ENCODE assay signal across 19 cellular contexts in the genomic region with DNA sequence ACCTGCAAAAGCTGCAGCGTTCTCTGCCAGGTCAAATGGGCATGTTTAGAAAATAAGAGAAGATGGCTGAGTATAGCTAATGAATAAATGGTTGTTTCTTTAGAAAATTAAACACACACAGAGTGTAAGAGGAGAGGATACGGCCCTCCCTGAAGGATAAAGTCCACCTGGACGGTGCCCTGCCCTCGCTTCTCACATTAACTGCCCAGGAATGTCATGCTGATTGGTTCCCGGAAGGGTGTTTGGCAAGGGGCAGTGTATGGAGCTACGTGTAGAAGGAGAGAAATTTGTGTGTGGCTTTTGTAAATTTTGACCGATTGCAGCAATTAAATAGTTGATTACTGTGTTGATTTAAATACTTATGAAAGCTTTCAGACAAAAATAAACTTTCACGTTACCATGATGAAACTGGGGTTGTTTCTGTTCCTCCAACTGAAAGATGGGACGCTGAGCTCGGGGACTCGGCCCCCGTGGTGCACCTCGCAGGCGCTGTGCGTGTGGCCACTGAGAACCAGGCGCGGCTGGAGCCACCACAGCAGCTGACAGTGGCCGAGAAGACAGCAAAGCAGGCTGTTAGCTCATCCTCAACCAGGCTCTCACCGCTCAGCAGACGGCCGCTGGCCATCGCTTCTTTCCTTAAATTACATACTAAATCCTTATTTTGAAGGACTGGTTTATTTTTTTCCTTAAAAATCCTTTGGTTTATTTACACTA. TPM values are rescaled to one million over a fixed set of nuclear protein-coding genes. Genes with fewer than 3 reads are reported as not detected.
DNase-seq lines count a peak whose midpoint lies in the region; ATAC-seq and TF ChIP-seq lines count a peak whose summit lies in the region.
"Had no signal": no experiment of that assay in that cellular context is flagged by ENCODE, and none has a peak within 500 bp of the region (broad histone marks: within the 10 kb centered on the region; RNA-seq: fewer than 3 reads in every experiment).

No MANE protein-coding gene starts in this region.

- ATAC-seq in sciatic nerve: peak; percentile 53
- ATAC-seq in heart right ventricle: no peak
- ATAC-seq in GM18909 (IDR thresholded peaks at IDR 0.05; ENCODE audit: poor library complexity, unreplicated experiment): no peak
- ATAC-seq: activated CD4-positive, CD25-positive, alpha-beta regulatory T cell treated with anti-CD3 and anti-CD28 coated beads, Interleukin-2, amount 50 U/mL, for 24 hours; activated naive CD4-positive, alpha-beta T cell treated with anti-CD3 and anti-CD28 coated beads, Interleukin-2, amount 50 U/mL, for 72 hours; activated T-cell treated with anti-CD3 and anti-CD28 coated beads, Interleukin-2, amount 50 U/mL, for 72 hours; heart left ventricle had no signal

- no peaks in the 10 kb centered on the region for H3K27me3 ChIP-seq in liver (ENCODE audit: control insufficient read depth in 4 of 4, insufficient read depth in 4 of 4, low read length in 3 of 4)
- no peaks in the 10 kb centered on the region for H3K27me3 ChIP-seq in heart right ventricle
- H3K27me3 ChIP-seq: heart left ventricle had no signal

- H3K4me1 ChIP-seq in liver (ENCODE audit: control insufficient read depth in 4 of 4, insufficient read depth in 4 of 4, low read length in 3 of 4) (peaks cover 2 to 11% (median 6%) of the 10 kb centered on the region in 4 donors), heart right ventricle (peaks cover 0 to 31% (median 0%) of the 10 kb centered on the region in 9 donors)

- DNase-seq in HT-29 (ENCODE audit: low spot score) (peak; percentile 56), SW480 (ENCODE audit: low spot score) (peak; percentile 26), sciatic nerve (ENCODE audit: low spot score) (no peak), NCI-H748 (lab: John Stamatoyannopoulos, UW; ENCODE audit: unreplicated experiment) (no peak), heart right ventricle (no peak)
- no peak for DNase-seq in activated CD4-positive, alpha-beta T cell treated with anti-CD3 and anti-CD28 coated beads, Interleukin-2, amount 50 U/mL, for 4 hours
- DNase-seq: activated CD8-positive, alpha-beta memory T cell treated with anti-CD3 and anti-CD28 coated beads for 24 hours; activated T-cell treated with anti-CD3 and anti-CD28 coated beads, Interleukin-2, amount 50 U/mL, for 72 hours; GM23248; heart left ventricle; NCI-H1436 treated with DMSO at 0.1 percent for 48 hours; NCI-H2171 treated with DMSO at 0.1 percent for 48 hours; NCI-H82; SK-N-SH had no signal

- TF ChIP-seq RAD21 in liver (IDR thresholded peaks at IDR 0.05): peak; percentile 9 to 40

- TF ChIP-seq CTCF in liver (IDR thresholded peaks at IDR 0.05; ENCODE audit: low read depth, low read length, missing input control) (no peak), heart right ventricle (IDR thresholded peaks at IDR 0.05) (no peak)

- H3K4me3 ChIP-seq in liver (ENCODE audit: low read depth in 1 of 3, low read length in 3 of 3): no peak overlapping the region
- H3K4me3 ChIP-seq in heart right ventricle: no peak overlapping the region
- H3K4me3 ChIP-seq: GM23248, heart left ventricle, thoracic aorta had no signal

- 67% methylated on average over 22 of the region's 22 CpGs for WGBS in liver
- 88 to 93% methylated on average over 22 of the region's 22 CpGs for WGBS in heart right ventricle, 2 donors

- intact Hi-C loops in sciatic nerve (cut with DNase I) (no loop called here), heart right ventricle (cut with DNase I) (no loop called here)

- H3K9me3 ChIP-seq in liver (ENCODE audit: control insufficient read depth in 4 of 4, low read length in 3 of 4): no peaks in the 10 kb centered on the region
- H3K9me3 ChIP-seq in heart right ventricle: no peaks in the 10 kb centered on the region
- H3K9me3 ChIP-seq: heart left ventricle, SK-N-SH, thoracic aorta had no signal

- H3K27ac ChIP-seq in liver (ENCODE audit: low read depth in 1 of 2, low read length in 2 of 2): peak overlapping the region; percentile 59 to 80
- H3K27ac ChIP-seq in heart right ventricle: peak overlapping the region in 1 of 10 donors; percentile 22
- H3K27ac ChIP-seq: GM23248, thoracic aorta had no signal

- H3K36me3 ChIP-seq in liver (ENCODE audit: control insufficient read depth in 4 of 4, insufficient read depth in 3 of 4, low read depth in 1 of 4, low read length in 3 of 4): peaks cover 4 to 36% (median 30%) of the 10 kb centered on the region in 4 donors
- H3K36me3 ChIP-seq in heart right ventricle: peaks cover 4 to 99% (median 56%) of the 10 kb centered on the region in 9 donors

- no peak overlapping the region for H3K9ac ChIP-seq in liver (ENCODE audit: low read depth in 1 of 2, low read length in 2 of 2)
- H3K9ac ChIP-seq: GM23248, SK-N-SH had no signal

TF ChIP-seq in liver, 16 proteins besides CTCF, POLR2A, EP300 and RAD21:
- peak in 1 of 2 donors; percentile 26 for TF ChIP-seq JUND (IDR thresholded peaks at IDR 0.05)
- no peak for TF ChIP-seq GABPA (IDR thresholded peaks at IDR 0.05 in 1 of 2, conservative IDR thresholded peaks at IDR 0.05 in 1 of 2)
- TF ChIP-seq FOXA1 (IDR thresholded peaks at IDR 0.05): no peak
- TF ChIP-seq, protein P1, sequence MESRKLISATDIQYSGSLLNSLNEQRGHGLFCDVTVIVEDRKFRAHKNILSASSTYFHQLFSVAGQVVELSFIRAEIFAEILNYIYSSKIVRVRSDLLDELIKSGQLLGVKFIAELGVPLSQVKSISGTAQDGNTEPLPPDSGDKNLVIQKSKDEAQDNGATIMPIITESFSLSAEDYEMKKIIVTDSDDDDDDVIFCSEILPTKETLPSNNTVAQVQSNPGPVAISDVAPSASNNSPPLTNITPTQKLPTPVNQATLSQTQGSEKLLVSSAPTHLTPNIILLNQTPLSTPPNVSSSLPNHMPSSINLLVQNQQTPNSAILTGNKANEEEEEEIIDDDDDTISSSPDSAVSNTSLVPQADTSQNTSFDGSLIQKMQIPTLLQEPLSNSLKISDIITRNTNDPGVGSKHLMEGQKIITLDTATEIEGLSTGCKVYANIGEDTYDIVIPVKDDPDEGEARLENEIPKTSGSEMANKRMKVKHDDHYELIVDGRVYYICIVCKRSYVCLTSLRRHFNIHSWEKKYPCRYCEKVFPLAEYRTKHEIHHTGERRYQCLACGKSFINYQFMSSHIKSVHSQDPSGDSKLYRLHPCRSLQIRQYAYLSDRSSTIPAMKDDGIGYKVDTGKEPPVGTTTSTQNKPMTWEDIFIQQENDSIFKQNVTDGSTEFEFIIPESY (IDR thresholded peaks at IDR 0.05): no peak
- TF ChIP-seq NR2F2 (IDR thresholded peaks at IDR 0.05): no peak
- TF ChIP-seq SP1 (IDR thresholded peaks at IDR 0.05): peak; percentile 75
- TF ChIP-seq, protein P2, sequence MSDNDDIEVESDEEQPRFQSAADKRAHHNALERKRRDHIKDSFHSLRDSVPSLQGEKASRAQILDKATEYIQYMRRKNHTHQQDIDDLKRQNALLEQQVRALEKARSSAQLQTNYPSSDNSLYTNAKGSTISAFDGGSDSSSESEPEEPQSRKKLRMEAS (IDR thresholded peaks at IDR 0.05): peak; percentile 69
- TF ChIP-seq, protein P3, sequence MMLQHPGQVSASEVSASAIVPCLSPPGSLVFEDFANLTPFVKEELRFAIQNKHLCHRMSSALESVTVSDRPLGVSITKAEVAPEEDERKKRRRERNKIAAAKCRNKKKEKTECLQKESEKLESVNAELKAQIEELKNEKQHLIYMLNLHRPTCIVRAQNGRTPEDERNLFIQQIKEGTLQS (IDR thresholded peaks at IDR 0.05): no peak
- TF ChIP-seq RXRA (IDR thresholded peaks at IDR 0.05): peak in 1 of 2 donors; percentile 63
- peak; percentile 77 for TF ChIP-seq HNF4G (IDR thresholded peaks at IDR 0.05)
- peak in 1 of 2 donors; percentile 20 for TF ChIP-seq EGR1 (IDR thresholded peaks at IDR 0.05; ENCODE audit: low read depth in 2 of 2)
- TF ChIP-seq, protein P4, sequence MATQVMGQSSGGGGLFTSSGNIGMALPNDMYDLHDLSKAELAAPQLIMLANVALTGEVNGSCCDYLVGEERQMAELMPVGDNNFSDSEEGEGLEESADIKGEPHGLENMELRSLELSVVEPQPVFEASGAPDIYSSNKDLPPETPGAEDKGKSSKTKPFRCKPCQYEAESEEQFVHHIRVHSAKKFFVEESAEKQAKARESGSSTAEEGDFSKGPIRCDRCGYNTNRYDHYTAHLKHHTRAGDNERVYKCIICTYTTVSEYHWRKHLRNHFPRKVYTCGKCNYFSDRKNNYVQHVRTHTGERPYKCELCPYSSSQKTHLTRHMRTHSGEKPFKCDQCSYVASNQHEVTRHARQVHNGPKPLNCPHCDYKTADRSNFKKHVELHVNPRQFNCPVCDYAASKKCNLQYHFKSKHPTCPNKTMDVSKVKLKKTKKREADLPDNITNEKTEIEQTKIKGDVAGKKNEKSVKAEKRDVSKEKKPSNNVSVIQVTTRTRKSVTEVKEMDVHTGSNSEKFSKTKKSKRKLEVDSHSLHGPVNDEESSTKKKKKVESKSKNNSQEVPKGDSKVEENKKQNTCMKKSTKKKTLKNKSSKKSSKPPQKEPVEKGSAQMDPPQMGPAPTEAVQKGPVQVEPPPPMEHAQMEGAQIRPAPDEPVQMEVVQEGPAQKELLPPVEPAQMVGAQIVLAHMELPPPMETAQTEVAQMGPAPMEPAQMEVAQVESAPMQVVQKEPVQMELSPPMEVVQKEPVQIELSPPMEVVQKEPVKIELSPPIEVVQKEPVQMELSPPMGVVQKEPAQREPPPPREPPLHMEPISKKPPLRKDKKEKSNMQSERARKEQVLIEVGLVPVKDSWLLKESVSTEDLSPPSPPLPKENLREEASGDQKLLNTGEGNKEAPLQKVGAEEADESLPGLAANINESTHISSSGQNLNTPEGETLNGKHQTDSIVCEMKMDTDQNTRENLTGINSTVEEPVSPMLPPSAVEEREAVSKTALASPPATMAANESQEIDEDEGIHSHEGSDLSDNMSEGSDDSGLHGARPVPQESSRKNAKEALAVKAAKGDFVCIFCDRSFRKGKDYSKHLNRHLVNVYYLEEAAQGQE (IDR thresholded peaks at IDR 0.05): no peak
- peak; percentile 62 for TF ChIP-seq YY1 (IDR thresholded peaks at IDR 0.05)
- TF ChIP-seq HNF4A (conservative IDR thresholded peaks at IDR 0.05): peak; percentile 86 to 90
- TF ChIP-seq TAF1 (conservative IDR thresholded peaks at IDR 0.05): no peak
- peak; percentile 11 for TF ChIP-seq FOXA2 (IDR thresholded peaks at IDR 0.05)

RNA-seq across cellular contexts. Expression of a gene that starts 22.7 kb away (rescaled TPM):
- 19.0 and 21.5 TPM in 2 replicates for total RNA-seq in HT-29 (2014; rRNA removed; shearing (Covaris generic))
- total RNA-seq in liver: 10 to 100 TPM in 1 of 2 donors, 1 to 10 TPM in 1; 9.8 to 31.0 TPM
- polyA plus RNA-seq in liver: 10 to 100 TPM; 21.2 to 31.6 TPM
- 41.6 TPM for total RNA-seq in sciatic nerve
- 10 to 100 TPM; 21.2 to 44.5 (median 34.1) TPM for total RNA-seq in heart right ventricle
- polyA plus RNA-seq in heart right ventricle: 10 to 100 TPM; 18.3 to 45.9 TPM

RNA-seq across cellular contexts. Expression of a gene that starts 34.2 kb away (rescaled TPM):
- total RNA-seq in HT-29 (2014; rRNA removed; shearing (Covaris generic)): 47.1 and 51.8 TPM in 2 replicates
- total RNA-seq in liver (10 to 100 TPM; 19.5 to 23.6 TPM), sciatic nerve (27.1 TPM), heart right ventricle (10 to 100 TPM; 30.2 to 53.7 (median 38.3) TPM)
- polyA plus RNA-seq in liver (10 to 100 TPM; 13.6 to 18.7 TPM), heart right ventricle (10 to 100 TPM; 16.3 to 25.5 TPM)

Comparison
In these comparisons a context has a peak if more than half of its experiments do, and no peak if none do; other contexts are left out.
1. DNase-seq: peak in HT-29 (single experiment) and SW480 (single experiment); none in sciatic nerve (single experiment), NCI-H748 (single experiment), activated CD4-positive, alpha-beta T cell treated with anti-CD3 and anti-CD28 coated beads, Interleukin-2, amount 50 U/mL, for 4 hours (0 of 2) and heart right ventricle (0 of 2).